Comparison of ENCODE assay signal across 13 cellular contexts in the genomic region with DNA sequence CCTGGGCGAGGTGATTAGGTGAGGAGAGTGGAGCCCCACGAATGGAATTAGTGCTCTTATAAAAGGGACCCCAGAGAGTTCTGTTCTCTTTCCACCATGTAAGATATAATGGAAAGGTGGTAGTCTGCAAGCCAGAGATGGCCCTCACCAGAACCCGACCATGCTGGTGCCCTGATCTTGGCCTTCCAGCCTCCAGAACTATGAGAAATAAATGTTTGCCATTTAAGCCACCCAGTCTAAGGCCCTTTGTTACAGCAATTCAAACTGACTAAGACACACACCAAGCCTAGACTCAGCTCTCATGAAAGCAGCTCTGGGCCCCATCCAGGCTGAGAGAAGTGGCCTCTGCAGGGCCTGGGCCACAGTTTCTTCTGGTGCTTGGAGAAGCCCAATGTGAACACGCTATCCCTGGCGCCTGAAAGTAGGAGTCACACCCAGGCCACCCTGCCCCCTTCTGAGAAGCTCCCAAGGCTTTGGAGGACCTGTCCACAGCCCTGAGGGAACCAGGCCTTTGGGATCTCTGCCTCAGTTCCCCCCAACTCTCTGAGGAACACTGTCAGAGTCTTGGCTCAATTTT. TPM values are rescaled to one million over a fixed set of nuclear protein-coding genes. Genes with fewer than 3 reads are reported as not detected.
DNase-seq lines count a peak whose midpoint lies in the region; ATAC-seq and TF ChIP-seq lines count a peak whose summit lies in the region.
"Had no signal": no experiment of that assay in that cellular context is flagged by ENCODE, and none has a peak within 500 bp of the region (broad histone marks: within the 10 kb centered on the region; RNA-seq: fewer than 3 reads in every experiment).

No MANE protein-coding gene starts in this region.

- H3K18ac ChIP-seq in mesenchymal stem cell (ENCODE audit: low read depth in 1 of 2, low read length in 2 of 2): peak overlapping the region; percentile 88 to 97

- H3K4me3 Mint-ChIP-seq in chondrocyte (ENCODE audit: unreplicated experiment): no peak overlapping the region
- H3K4me3 Mint-ChIP-seq: activated T-helper 17 cell treated with anti-CD3 and anti-CD28 coated beads, Interleukin-2, amount 50 U/mL, for 72 hours; natural killer cell had no signal

- H3K27me3 ChIP-seq in DND-41 (ENCODE audit: insufficient read depth, low read length, poor library complexity) (peaks cover 12% of the 10 kb centered on the region), mesenchymal stem cell (ENCODE audit: control insufficient read depth in 1 of 2, insufficient read depth in 1 of 2, low read length in 2 of 2) (no peaks in the 10 kb centered on the region), stomach (no peaks in the 10 kb centered on the region)
- H3K27me3 ChIP-seq: SJSA1 had no signal

- DNase-seq in DND-41: peak; percentile 12
- no peak for DNase-seq in chondrocyte (ENCODE audit: low spot score)
- no peak for DNase-seq in mesenchymal stem cell
- no peak for DNase-seq in stomach
- DNase-seq in HPDE6-E6E7 (ENCODE audit: extremely low spot score): no peak
- no peak for DNase-seq in NCI-H2227 treated with DMSO at 0.1 percent for 48 hours (lab: John Stamatoyannopoulos, UW)
- DNase-seq in COLO668 (lab: John Stamatoyannopoulos, UW; ENCODE audit: unreplicated experiment): no peak
- DNase-seq: effector CD4-positive, alpha-beta T cell; natural killer cell; NCI-H2171 treated with DMSO at 0.1 percent for 48 hours had no signal

- H2BK15ac ChIP-seq in mesenchymal stem cell (ENCODE audit: low read depth, poor library complexity, severe bottlenecking): peak overlapping the region; percentile 78

- peak overlapping the region; percentile 22 for H3K27ac Mint-ChIP-seq in chondrocyte (ENCODE audit: unreplicated experiment)
- H3K27ac Mint-ChIP-seq: activated T-helper 17 cell treated with anti-CD3 and anti-CD28 coated beads, Interleukin-2, amount 50 U/mL, for 72 hours; natural killer cell had no signal

- H3K4me2 ChIP-seq in DND-41 (ENCODE audit: insufficient read depth, low read length) (no peak overlapping the region), mesenchymal stem cell (ENCODE audit: low read length, poor library complexity, severe bottlenecking) (no peak overlapping the region)

- WGBS in mesenchymal stem cell: 98% methylated on average over 5 of the region's 5 CpGs
- WGBS in stomach, 5 donors: 83 to 94% (median 89%) methylated on average over 3 to 5 of the region's 5 CpGs

- peaks cover 70% of the 10 kb centered on the region for H3K4me1 Mint-ChIP-seq in chondrocyte (ENCODE audit: low read depth)

- H4K91ac ChIP-seq in mesenchymal stem cell (ENCODE audit: low read length): peak overlapping the region; percentile 95

- peak overlapping the region; percentile 54 to 95 for H2BK12ac ChIP-seq in mesenchymal stem cell (ENCODE audit: low read length in 2 of 2)

- peak overlapping the region in 1 of 2 experiments; percentile 80 for H3K14ac ChIP-seq in mesenchymal stem cell (ENCODE audit: low read length in 2 of 2)

- intact Hi-C loops in stomach (cut with DNase I; ENCODE audit: low total_unique reads): no loop called here

- no peak for TF ChIP-seq POLR2A in stomach (IDR thresholded peaks at IDR 0.05)

- TF ChIP-seq CTCF in DND-41 (IDR thresholded peaks at IDR 0.05; ENCODE audit: borderline replicate concordance, extremely low read depth, low read length, poor library complexity, severe bottlenecking) (no peak), chondrocyte (IDR thresholded peaks at IDR 0.05) (no peak), stomach (IDR thresholded peaks at IDR 0.05) (no peak)

- H2BK5ac ChIP-seq in mesenchymal stem cell (ENCODE audit: low read depth, low read length, poor library complexity, severe bottlenecking): no peak overlapping the region

- H3K9ac ChIP-seq in DND-41 (ENCODE audit: low read depth, low read length) (no peak overlapping the region), mesenchymal stem cell (ENCODE audit: low read length) (no peak overlapping the region)

- peak overlapping the region; percentile 54 for H2AK5ac ChIP-seq in mesenchymal stem cell (ENCODE audit: low read length, severe bottlenecking)

- peaks cover 9% of the 10 kb centered on the region for H3K4me1 ChIP-seq in DND-41 (ENCODE audit: insufficient read depth, low read length)
- H3K4me1 ChIP-seq in mesenchymal stem cell (ENCODE audit: control insufficient read depth, insufficient read depth, low read depth, low read length): peaks cover 19% of the 10 kb centered on the region
- H3K4me1 ChIP-seq in stomach: peaks cover 9 to 90% (median 23%) of the 10 kb centered on the region in 4 donors

- TF ChIP-seq EP300 in stomach (IDR thresholded peaks at IDR 0.05): no peak

- H3K9me3 Mint-ChIP-seq in chondrocyte (ENCODE audit: low read depth): no peaks in the 10 kb centered on the region
- H3K9me3 Mint-ChIP-seq: activated T-helper 17 cell treated with anti-CD3 and anti-CD28 coated beads, Interleukin-2, amount 50 U/mL, for 72 hours; natural killer cell had no signal

- peak overlapping the region; percentile 55 to 92 for H3K4ac ChIP-seq in mesenchymal stem cell (ENCODE audit: low read depth in 1 of 2, low read length in 2 of 2)

- no peaks in the 10 kb centered on the region for H3K27me3 Mint-ChIP-seq in chondrocyte (ENCODE audit: low read depth)

- no peaks in the 10 kb centered on the region for H3K79me2 ChIP-seq in DND-41 (ENCODE audit: insufficient read depth, low read length)

- H2AFZ ChIP-seq in DND-41 (ENCODE audit: low read depth, low read length) (no peak overlapping the region), mesenchymal stem cell (ENCODE audit: low read depth, low read length) (no peak overlapping the region)

- no peaks in the 10 kb centered on the region for H3K79me1 ChIP-seq in mesenchymal stem cell (replicated peaks; ENCODE audit: low read length, poor library complexity, severe bottlenecking)

- H3K36me3 ChIP-seq in DND-41 (ENCODE audit: insufficient read depth, low read length) (no peaks in the 10 kb centered on the region), mesenchymal stem cell (ENCODE audit: control insufficient read depth in 1 of 2, insufficient read depth in 2 of 2, low read depth in 1 of 2, low read length in 2 of 2) (peaks cover 8 to 62% of the 10 kb centered on the region in 2 experiments), stomach (peaks cover 0 to 39% (median 12%) of the 10 kb centered on the region in 4 donors)
- H3K36me3 ChIP-seq: SJSA1 had no signal

- H2BK120ac ChIP-seq in mesenchymal stem cell (ENCODE audit: low read depth, low read length): peak overlapping the region; percentile 68

- no peak overlapping the region for H3K23ac ChIP-seq in mesenchymal stem cell (ENCODE audit: low read length in 2 of 2)

- peaks cover 18% of the 10 kb centered on the region for H3K36me3 Mint-ChIP-seq in chondrocyte (ENCODE audit: low read depth)
- H3K36me3 Mint-ChIP-seq: natural killer cell had no signal

- H4K8ac ChIP-seq in mesenchymal stem cell (ENCODE audit: low read length): peak overlapping the region; percentile 95

- H3K27ac ChIP-seq in DND-41 (ENCODE audit: low read length) (no peak overlapping the region; the same call in 1 of the 2 replicates), mesenchymal stem cell (ENCODE audit: low read length, poor library complexity, severe bottlenecking) (peak overlapping the region; percentile 15), stomach (peak overlapping the region; percentile 6 to 90 (median 83))
- H3K27ac ChIP-seq: SJSA1 had no signal

- H3K9me3 ChIP-seq in DND-41 (ENCODE audit: insufficient read depth, low read length, severe bottlenecking): no peaks in the 10 kb centered on the region
- H3K9me3 ChIP-seq in mesenchymal stem cell (ENCODE audit: control insufficient read depth, low read length): no peaks in the 10 kb centered on the region
- no peaks in the 10 kb centered on the region for H3K9me3 ChIP-seq in stomach
- H3K9me3 ChIP-seq: SJSA1 had no signal

- H3K4me3 ChIP-seq in DND-41 (ENCODE audit: low read depth in 1 of 2, low read length in 2 of 2) (no peak overlapping the region), mesenchymal stem cell (ENCODE audit: insufficient read depth in 1 of 2, low read depth in 1 of 2, low read length in 2 of 2) (no peak overlapping the region), stomach (no peak overlapping the region)
- H3K4me3 ChIP-seq: SJSA1 had no signal

- H4K20me1 ChIP-seq in DND-41 (ENCODE audit: insufficient read depth, low read length): no peaks in the 10 kb centered on the region; the same call in 1 of the 2 replicates

- ATAC-seq in DND-41 (ENCODE audit: insufficient read depth, low read depth): peak; percentile 30; the same call in 1 of the 3 replicates
- ATAC-seq in GM21529 (IDR thresholded peaks at IDR 0.05; ENCODE audit: unreplicated experiment): no peak
- ATAC-seq: activated T-helper 17 cell treated with anti-CD3 and anti-CD28 coated beads, Interleukin-2, amount 50 U/mL, for 72 hours; natural killer cell had no signal

RNA-seq across cellular contexts. Expression of a gene that starts 35.3 kb away (rescaled TPM):
- total RNA-seq in chondrocyte (1.2 to 5.2 TPM (median 3.5 TPM) in 3 replicates), stomach (100 to 1,000 TPM in 1 of 5 donors, 10 to 100 TPM in 3, 1 to 10 TPM in 1; 5.2 to 149 (median 26.8) TPM)
- 0.35 TPM for polyA plus RNA-seq in mesenchymal stem cell (2013, experiment 1 of 2)
- polyA plus RNA-seq in mesenchymal stem cell (2013, experiment 2 of 2): 0.32 TPM
- 10 to 100 TPM in 1 of 3 donors, 1 to 10 TPM in 2; 7.3 to 14.4 (median 8.6) TPM for polyA plus RNA-seq in stomach
- total RNA-seq: activated T-helper 17 cell treated with anti-CD3 and anti-CD28 coated beads, Interleukin-2, amount 50 U/mL, for 72 hours; natural killer cell; SJSA1 had no signal
